14 cellular contexts compared by ENCODE assay signal in genomic region chrX:97234471-97235097, GRCh38.
DNase-seq lines count a peak whose midpoint lies in the region; ATAC-seq and TF ChIP-seq lines count a peak whose summit lies in the region.
"Had no signal": no experiment of that assay in that cellular context is flagged by ENCODE, and none has a peak within 500 bp of the region (broad histone marks: within the 10 kb centered on the region; RNA-seq: fewer than 3 reads in every experiment).

No MANE protein-coding gene starts in this region.

- no peaks in the 10 kb centered on the region for H3K36me3 Mint-ChIP-seq in activated CD8-positive, alpha-beta T cell treated with anti-CD3 and anti-CD28 coated beads for 36 hours (ENCODE audit: low read depth)
- H3K36me3 Mint-ChIP-seq: naive B cell had no signal

- H3K9me3 ChIP-seq in thyroid gland (no peaks in the 10 kb centered on the region), right atrium auricular region (no peaks in the 10 kb centered on the region)

- WGBS in thyroid gland, 2 donors: 96 to 98% methylated on average over 3 of the region's 3 CpGs

- H3K27ac Mint-ChIP-seq in activated CD8-positive, alpha-beta T cell treated with anti-CD3 and anti-CD28 coated beads for 36 hours: no peak overlapping the region
- H3K27ac Mint-ChIP-seq: activated T-cell treated with anti-CD3 and anti-CD28 coated beads, Interleukin-2, amount 50 U/mL, for 72 hours; immature natural killer cell; naive B cell; stimulated activated naive CD8-positive, alpha-beta T cell treated with anti-CD3 and anti-CD28 coated beads, Interleukin-15, Interleukin-2, amounts not matched to agents 100 ng/mL and 50 ng/mL, for 24 hours had no signal

- no peaks in the 10 kb centered on the region for H3K27me3 Mint-ChIP-seq in activated CD8-positive, alpha-beta T cell treated with anti-CD3 and anti-CD28 coated beads for 36 hours
- H3K27me3 Mint-ChIP-seq: naive B cell; stimulated activated naive CD8-positive, alpha-beta T cell treated with anti-CD3 and anti-CD28 coated beads, Interleukin-15, Interleukin-2, amounts not matched to agents 100 ng/mL and 50 ng/mL, for 24 hours had no signal

- CTCF ChIA-PET in activated CD8-positive, alpha-beta T cell treated with anti-CD3 and anti-CD28 coated beads for 36 hours (lab: Charles Lee): no interaction called here

- TF ChIP-seq CTCF in thyroid gland (IDR thresholded peaks at IDR 0.05) (no peak), right atrium auricular region (IDR thresholded peaks at IDR 0.05) (no peak)
- TF ChIP-seq CTCF in activated CD8-positive, alpha-beta T cell treated with anti-CD3 and anti-CD28 coated beads for 36 hours (IDR thresholded peaks at IDR 0.05): no peak

- DNase-seq in thyroid gland: no peak
- no peak for DNase-seq in Ammon's horn (ENCODE audit: low spot score)
- no peak for DNase-seq in activated CD8-positive, alpha-beta T cell treated with anti-CD3 and anti-CD28 coated beads for 36 hours
- no peak for DNase-seq in right atrium auricular region (ENCODE audit: low spot score)
- DNase-seq: activated T-cell treated with anti-CD3 and anti-CD28 coated beads, Interleukin-2, amount 50 U/mL, for 72 hours; GDM1; immature natural killer cell; naive B cell had no signal

- H3K27ac ChIP-seq in thyroid gland: no peak overlapping the region
- H3K27ac ChIP-seq in right atrium auricular region: no peak overlapping the region

- H3K4me1 ChIP-seq in thyroid gland: no peaks in the 10 kb centered on the region
- H3K4me1 ChIP-seq in right atrium auricular region: no peaks in the 10 kb centered on the region

- no peaks in the 10 kb centered on the region for H3K9me3 Mint-ChIP-seq in activated CD8-positive, alpha-beta T cell treated with anti-CD3 and anti-CD28 coated beads for 36 hours
- H3K9me3 Mint-ChIP-seq: activated T-cell treated with anti-CD3 and anti-CD28 coated beads, Interleukin-2, amount 50 U/mL, for 72 hours; stimulated activated naive CD8-positive, alpha-beta T cell treated with anti-CD3 and anti-CD28 coated beads, Interleukin-15, Interleukin-2, amounts not matched to agents 100 ng/mL and 50 ng/mL, for 24 hours had no signal

- intact Hi-C loops in thyroid gland (cut with DNase I): no loop called here
- intact Hi-C loops in activated CD8-positive, alpha-beta T cell treated with anti-CD3 and anti-CD28 coated beads for 36 hours (cut with micrococcal nuclease): no loop called here

- no peaks in the 10 kb centered on the region for H3K4me1 Mint-ChIP-seq in activated CD8-positive, alpha-beta T cell treated with anti-CD3 and anti-CD28 coated beads for 36 hours (ENCODE audit: low read depth)
- H3K4me1 Mint-ChIP-seq: immature natural killer cell, naive B cell had no signal

- H3K4me3 ChIP-seq in thyroid gland (replicated peaks in 1 of 3) (no peak overlapping the region), right atrium auricular region (no peak overlapping the region)

- H3K27me3 ChIP-seq in thyroid gland: no peaks in the 10 kb centered on the region
- no peaks in the 10 kb centered on the region for H3K27me3 ChIP-seq in right atrium auricular region

- ATAC-seq in GM18498 (IDR thresholded peaks at IDR 0.05; ENCODE audit: unreplicated experiment): peak; percentile 100
- peak; percentile 99 for ATAC-seq in GM19452 (IDR thresholded peaks at IDR 0.05; ENCODE audit: unreplicated experiment)
- ATAC-seq in HG02870 (IDR thresholded peaks at IDR 0.05; ENCODE audit: unreplicated experiment): peak; percentile 100
- peak; percentile 100 for ATAC-seq in HG03521 (IDR thresholded peaks at IDR 0.05; ENCODE audit: unreplicated experiment)
- no peak for ATAC-seq in activated CD8-positive, alpha-beta T cell treated with anti-CD3 and anti-CD28 coated beads for 36 hours
- ATAC-seq: Panc1 had no signal

- POLR2A ChIA-PET in activated CD8-positive, alpha-beta T cell treated with anti-CD3 and anti-CD28 coated beads for 36 hours (lab: Charles Lee): no interaction called here

- no peak for TF ChIP-seq POLR2A in thyroid gland (IDR thresholded peaks at IDR 0.05)

- no peak overlapping the region for H3K4me3 Mint-ChIP-seq in activated CD8-positive, alpha-beta T cell treated with anti-CD3 and anti-CD28 coated beads for 36 hours
- H3K4me3 Mint-ChIP-seq: activated T-cell treated with anti-CD3 and anti-CD28 coated beads, Interleukin-2, amount 50 U/mL, for 72 hours; immature natural killer cell; naive B cell; stimulated activated naive CD8-positive, alpha-beta T cell treated with anti-CD3 and anti-CD28 coated beads, Interleukin-15, Interleukin-2, amounts not matched to agents 100 ng/mL and 50 ng/mL, for 24 hours had no signal

- H3K36me3 ChIP-seq in thyroid gland (no peaks in the 10 kb centered on the region), right atrium auricular region (no peaks in the 10 kb centered on the region)
